ENCODE assay signal across 18 cellular contexts in genomic region chr11:82791779-82792178, GRCh38. TPM values are rescaled to one million over a fixed set of nuclear protein-coding genes. Genes with fewer than 3 reads are reported as not detected.
"Had no signal": no experiment of that assay in that cellular context is flagged by ENCODE, and none has a peak within 500 bp of the region (broad histone marks: within the 10 kb centered on the region; RNA-seq: fewer than 3 reads in every experiment).

No MANE protein-coding gene starts in this region.

- H2AFZ ChIP-seq: neural progenitor cell had no signal

- H3K4me1 ChIP-seq: neural progenitor cell, psoas muscle, sigmoid colon, spleen had no signal

- FAIRE-seq: astrocyte, colon had no signal

- H3K27me3 ChIP-seq: sigmoid colon, spleen had no signal

- H3K9ac ChIP-seq: neural progenitor cell had no signal

- H3K36me3 ChIP-seq: neural progenitor cell, sigmoid colon, spleen, thoracic aorta, WERI-Rb-1 had no signal

- H3K9me3 ChIP-seq: psoas muscle, sigmoid colon, spleen, thoracic aorta had no signal

- H3K27ac ChIP-seq: neural progenitor cell, psoas muscle, sigmoid colon, spleen, thoracic aorta, WERI-Rb-1 had no signal

- ATAC-seq: activated CD4-positive, alpha-beta T cell treated with anti-CD3 and anti-CD28 coated beads for 36 hours; activated T-cell treated with anti-CD3 and anti-CD28 coated beads, Interleukin-2, amount 50 U/mL, for 4 hours; left colon; psoas muscle had no signal

- H3K4me3 ChIP-seq: lung, neural progenitor cell, psoas muscle, sigmoid colon, spleen, thoracic aorta had no signal

- DNase-seq: activated CD4-positive, alpha-beta memory T cell treated with anti-CD3 and anti-CD28 coated beads, Interleukin-2, amount 10 ng/mL, durations not matched to agents 7 days and 5 days; activated CD4-positive, alpha-beta T cell treated with anti-CD3 and anti-CD28 coated beads for 36 hours; activated effector memory CD4-positive, alpha-beta T cell treated with Interleukin-2 at 50 U/mL for 16 hours; activated naive CD4-positive, alpha-beta T cell treated with anti-CD3 and anti-CD28 coated beads, Interleukin-2, amount 50 U/mL, for 16 hours; activated T-cell treated with anti-CD3 and anti-CD28 coated beads, Interleukin-2, amount 50 U/mL, for 4 hours; foreskin fibroblast; left colon; psoas muscle; sigmoid colon; spleen; stimulated activated CD4-positive, alpha-beta T cell treated with anti-CD3 and anti-CD28 coated beads, Interleukin-1b, Interleukin-23, amount 100 ng/mL, for 48 hours; T-helper 9 cell; WERI-Rb-1 had no signal

- H3K4me2 ChIP-seq: neural progenitor cell had no signal

RNA-seq across cellular contexts. Expression of gene FAM181B, which starts 58.1 kb away (rescaled TPM):
- total RNA-seq: activated CD4-positive, alpha-beta memory T cell treated with anti-CD3 and anti-CD28 coated beads, Interleukin-2, amount 10 ng/mL, durations not matched to agents 7 days and 5 days; activated CD4-positive, alpha-beta T cell treated with anti-CD3 and anti-CD28 coated beads for 36 hours; activated T-cell treated with anti-CD3 and anti-CD28 coated beads, Interleukin-2, amount 50 U/mL, for 4 hours had no signal
